Comparison of ENCODE assay signal across 8 cellular contexts in the genomic region with DNA sequence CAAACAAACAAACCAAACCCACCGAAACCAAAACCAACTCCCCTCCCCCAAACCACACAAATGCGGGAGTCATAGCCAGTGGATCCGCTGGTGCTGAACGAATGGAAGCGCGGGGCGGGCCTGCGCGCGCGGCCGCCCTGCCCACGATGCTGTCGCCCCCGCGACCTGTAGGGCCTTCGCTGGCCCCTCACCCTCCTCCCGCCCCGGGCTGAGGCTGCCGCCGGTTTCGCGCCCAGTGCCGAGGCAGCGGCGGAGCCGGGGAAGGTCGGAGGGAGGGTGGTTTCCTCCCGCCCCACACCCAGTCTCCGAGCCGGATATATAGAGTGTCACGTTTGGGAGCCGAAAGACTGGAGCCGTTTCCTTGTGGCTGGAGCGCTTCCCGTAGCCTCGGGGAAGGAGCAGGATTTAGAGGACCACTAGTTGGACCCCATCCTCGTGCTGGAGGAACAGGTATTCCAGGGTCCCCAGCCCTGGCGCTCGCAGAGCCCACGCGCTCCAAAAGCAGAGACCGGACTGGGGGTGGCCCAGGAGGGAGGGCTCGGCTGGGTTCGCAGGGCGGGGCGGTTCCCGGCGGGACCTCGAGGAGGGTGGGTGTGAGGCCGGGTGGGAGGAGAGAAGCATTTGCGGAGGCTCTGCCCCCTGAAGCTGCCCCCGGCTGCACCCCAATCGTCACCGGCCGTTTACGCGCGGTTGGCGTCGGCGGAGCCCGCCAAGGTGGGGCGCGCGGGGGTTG. TPM values are rescaled to one million over a fixed set of nuclear protein-coding genes. Genes with fewer than 3 reads are reported as not detected.
DNase-seq lines count a peak whose midpoint lies in the region; ATAC-seq, FAIRE-seq and TF ChIP-seq lines count a peak whose summit lies in the region.

A gene (plus strand): TSS at position 321 of the 733 bp plus-strand sequence. CDS start 121,172 bp downstream, outside the sequence.

- no peaks in the 10 kb centered on the region for H3K9me3 ChIP-seq in prostate gland

- WGBS in prostate gland, result under 1% methylated on average over 60 of the region's 66 CpGs

- H3K4me1 ChIP-seq in prostate gland (replicated peaks), result no peaks in the 10 kb centered on the region

- intact Hi-C loops in left ventricle myocardium superior (cut with micrococcal nuclease) (no loop called here), prostate gland (cut with DNase I) (no loop called here)

- peak within 1 kb of the TSS; percentile 45 to 49 for H3K4me3 ChIP-seq in prostate gland

- no peak for FAIRE-seq in RCC 7860 (lab: Jason Lieb, UNC)

- TF ChIP-seq CTCF in prostate gland (IDR thresholded peaks at IDR 0.05), result no peak

- TF ChIP-seq POLR2A in prostate gland (IDR thresholded peaks at IDR 0.05), result no peak

- H3K27me3 ChIP-seq in prostate gland (replicated peaks; ENCODE audit: insufficient read depth), result no peaks in the 10 kb centered on the region

- peak; percentile 27 for DNase-seq in ACHN
- peak; percentile 15 to 64 (median 27) for DNase-seq in T-helper 1 cell
- DNase-seq in anterior cingulate cortex (lab: John Stamatoyannopoulos, UW), result peak in 33 of 58 donors; percentile 23 to 73 (median 47)
- peak; percentile 69 for DNase-seq in left ventricle myocardium superior
- DNase-seq in prostate gland (ENCODE audit: low spot score), result no peak
- DNase-seq in RCC 7860 (ENCODE audit: low spot score), result no peak

- ATAC-seq in GM18868 (IDR thresholded peaks at IDR 0.05; ENCODE audit: unreplicated experiment) (peak; percentile 39), HG03460 (IDR thresholded peaks at IDR 0.05; ENCODE audit: unreplicated experiment) (peak; percentile 51), left ventricle myocardium superior (peak; percentile 85)

- no peaks in the 10 kb centered on the region for H3K36me3 ChIP-seq in prostate gland

- peak within 1 kb of the TSS; percentile 30 to 56 for H3K27ac ChIP-seq in prostate gland

- in situ Hi-C loops in ACHN (cut with HindIII; ENCODE audit: low pct_ligation_motif_present, low pct_unique_long_range_greater_than_20kb, low sequenced_read_pairs), result no loop called here

RNA-seq across cellular contexts. Expression of the gene that starts here (rescaled TPM):
- 3.2 TPM for total RNA-seq in left ventricle myocardium superior
- total RNA-seq in prostate gland, result 1 to 10 TPM; 3.1 to 7.2 TPM

Comparison
In these comparisons a context has a peak if more than half of its experiments do, and no peak if none do; other contexts are left out.
1. DNase-seq: peak in ACHN (single experiment), T-helper 1 cell (5 of 5), anterior cingulate cortex (33 of 58) and left ventricle myocardium superior (single experiment); none in prostate gland (single experiment) and RCC 7860 (single experiment).
2. Peak in every context shown above with its lines, with median percentiles within 50 percentile points of each other: ATAC-seq.